In genomic region chr22:41660416-41660815, GRCh38 we compare ENCODE assay signal across 17 cellular contexts. TPM values are rescaled to one million over a fixed set of nuclear protein-coding genes. Genes with fewer than 3 reads are reported as not detected.
DNase-seq lines count a peak whose midpoint lies in the region; ATAC-seq and TF ChIP-seq lines count a peak whose summit lies in the region.
"Had no signal": no experiment of that assay in that cellular context is flagged by ENCODE, and none has a peak within 500 bp of the region (broad histone marks: within the 10 kb centered on the region; RNA-seq: fewer than 3 reads in every experiment).

No MANE protein-coding gene starts in this region.

- TF ChIP-seq CTCF in left ventricle myocardium inferior (IDR thresholded peaks at IDR 0.05; ENCODE audit: borderline replicate concordance) = no peak

- H3K4me1 ChIP-seq in left ventricle myocardium inferior = peaks cover 29% of the 10 kb centered on the region
- H3K4me1 ChIP-seq: upper lobe of left lung had no signal

- intact Hi-C loops in Right ventricle myocardium inferior (cut with DNase I) = no loop called here
- intact Hi-C loops in cardiac septum (cut with DNase I) = no loop called here
- intact Hi-C loops in activated T-helper 1 cell treated with anti-CD3 and anti-CD28 coated beads, Interleukin-12 subunit alpha, Interleukin-12 subunit beta, Interleukin-2, Interleukin-4 antibody, amounts not matched to agents 30 ng/mL and 10 ng/mL and 1 ng/mL, durations not matched to agents 14 hours and 24 hours and 36 hours (cut with micrococcal nuclease) = no loop called here
- intact Hi-C loops in left ventricle myocardium inferior (cut with micrococcal nuclease) = no loop called here

- peak overlapping the region; percentile 88 for H3K27ac ChIP-seq in left ventricle myocardium inferior (replicated peaks)
- H3K27ac ChIP-seq: neutrophil, upper lobe of left lung had no signal

- no peak for DNase-seq in Right ventricle myocardium inferior (ENCODE audit: missing footprints)
- no peak for DNase-seq in cardiac septum (ENCODE audit: low spot score)
- no peak for DNase-seq in activated T-helper 1 cell treated with anti-CD3 and anti-CD28 coated beads, Interleukin-12 subunit alpha, Interleukin-12 subunit beta, Interleukin-2, Interleukin-4 antibody, amounts not matched to agents 30 ng/mL and 10 ng/mL and 1 ng/mL, durations not matched to agents 14 hours and 24 hours and 36 hours (ENCODE audit: low spot score)
- DNase-seq in left ventricle myocardium inferior = peak; percentile 49
- no peak for DNase-seq in MG63
- no peak for DNase-seq in NCI-H2171 (lab: John Stamatoyannopoulos, UW)
- DNase-seq in HT-29 (ENCODE audit: low spot score) = no peak
- DNase-seq: activated CD4-positive, alpha-beta T cell treated with anti-CD3 and anti-CD28 coated beads, Interleukin-2, amount 50 U/mL, for 1 hour; activated gamma-delta T cell; caudate nucleus; DMS53; NCI-H1048; NCI-H345; upper lobe of left lung had no signal

- no peaks in the 10 kb centered on the region for H3K9me3 Mint-ChIP-seq in activated T-helper 1 cell treated with anti-CD3 and anti-CD28 coated beads, Interleukin-12 subunit alpha, Interleukin-12 subunit beta, Interleukin-2, Interleukin-4 antibody, amounts not matched to agents 30 ng/mL and 10 ng/mL and 1 ng/mL, durations not matched to agents 14 hours and 24 hours and 36 hours
- H3K9me3 Mint-ChIP-seq: GM23338 had no signal

- H3K27me3 ChIP-seq in left ventricle myocardium inferior (ENCODE audit: low read depth) = no peaks in the 10 kb centered on the region
- H3K27me3 ChIP-seq in MG63 = no peaks in the 10 kb centered on the region
- H3K27me3 ChIP-seq: neutrophil, upper lobe of left lung had no signal

- no peak overlapping the region for H3K4me3 Mint-ChIP-seq in activated T-helper 1 cell treated with anti-CD3 and anti-CD28 coated beads, Interleukin-12 subunit alpha, Interleukin-12 subunit beta, Interleukin-2, Interleukin-4 antibody, amounts not matched to agents 30 ng/mL and 10 ng/mL and 1 ng/mL, durations not matched to agents 14 hours and 24 hours and 36 hours
- H3K4me3 Mint-ChIP-seq: GM23338 had no signal

- H3K9me3 ChIP-seq in left ventricle myocardium inferior (replicated peaks) (no peaks in the 10 kb centered on the region), MG63 (no peaks in the 10 kb centered on the region)
- H3K9me3 ChIP-seq: neutrophil, upper lobe of left lung had no signal

- ATAC-seq in Right ventricle myocardium inferior = peak; percentile 92
- no peak for ATAC-seq in GM18868 (IDR thresholded peaks at IDR 0.05; ENCODE audit: unreplicated experiment)
- ATAC-seq: GM23338 had no signal

- H3K4me1 Mint-ChIP-seq in activated T-helper 1 cell treated with anti-CD3 and anti-CD28 coated beads, Interleukin-12 subunit alpha, Interleukin-12 subunit beta, Interleukin-2, Interleukin-4 antibody, amounts not matched to agents 30 ng/mL and 10 ng/mL and 1 ng/mL, durations not matched to agents 14 hours and 24 hours and 36 hours (ENCODE audit: low read depth) = no peaks in the 10 kb centered on the region
- H3K4me1 Mint-ChIP-seq: GM23338 had no signal

- peaks cover 43% of the 10 kb centered on the region for H3K36me3 Mint-ChIP-seq in activated T-helper 1 cell treated with anti-CD3 and anti-CD28 coated beads, Interleukin-12 subunit alpha, Interleukin-12 subunit beta, Interleukin-2, Interleukin-4 antibody, amounts not matched to agents 30 ng/mL and 10 ng/mL and 1 ng/mL, durations not matched to agents 14 hours and 24 hours and 36 hours (ENCODE audit: low read depth)

- H3K36me3 ChIP-seq in left ventricle myocardium inferior = peaks cover 100% of the 10 kb centered on the region
- peaks cover 92% of the 10 kb centered on the region for H3K36me3 ChIP-seq in MG63

- H3K27me3 Mint-ChIP-seq in activated T-helper 1 cell treated with anti-CD3 and anti-CD28 coated beads, Interleukin-12 subunit alpha, Interleukin-12 subunit beta, Interleukin-2, Interleukin-4 antibody, amounts not matched to agents 30 ng/mL and 10 ng/mL and 1 ng/mL, durations not matched to agents 14 hours and 24 hours and 36 hours (ENCODE audit: insufficient read depth) = no peaks in the 10 kb centered on the region

- H3K4me3 ChIP-seq in left ventricle myocardium inferior (no peak overlapping the region), MG63 (no peak overlapping the region)
- H3K4me3 ChIP-seq: GM23338, upper lobe of left lung had no signal

- H3K27ac Mint-ChIP-seq in activated T-helper 1 cell treated with anti-CD3 and anti-CD28 coated beads, Interleukin-12 subunit alpha, Interleukin-12 subunit beta, Interleukin-2, Interleukin-4 antibody, amounts not matched to agents 30 ng/mL and 10 ng/mL and 1 ng/mL, durations not matched to agents 14 hours and 24 hours and 36 hours = peak overlapping the region; percentile 67
- H3K27ac Mint-ChIP-seq: GM23338 had no signal

RNA-seq across cellular contexts. Expression of gene SNU13, which starts 28.3 kb away (rescaled TPM):
- total RNA-seq in Right ventricle myocardium inferior (216 TPM), cardiac septum (149 TPM), left ventricle myocardium inferior (197 TPM)
- total RNA-seq in activated T-helper 1 cell treated with anti-CD3 and anti-CD28 coated beads, Interleukin-12 subunit alpha, Interleukin-12 subunit beta, Interleukin-2, Interleukin-4 antibody, amounts not matched to agents 30 ng/mL and 10 ng/mL and 1 ng/mL, durations not matched to agents 14 hours and 24 hours and 36 hours = 337 and 339 TPM in 2 replicates
- 169 and 206 TPM in 2 replicates for total RNA-seq in MG63 (2014; rRNA removed; shearing (Covaris generic); ENCODE audit: low replicate concordance)
- total RNA-seq in HT-29 (2014; rRNA removed; shearing (Covaris generic)) = 104 and 118 TPM in 2 replicates

RNA-seq across cellular contexts. Expression of gene MEI1, which starts 38.9 kb away (rescaled TPM):
- total RNA-seq in Right ventricle myocardium inferior (0.41 TPM), cardiac septum (0.40 TPM), left ventricle myocardium inferior (0.74 TPM)
- 22.3 TPM in 2 replicates for total RNA-seq in activated T-helper 1 cell treated with anti-CD3 and anti-CD28 coated beads, Interleukin-12 subunit alpha, Interleukin-12 subunit beta, Interleukin-2, Interleukin-4 antibody, amounts not matched to agents 30 ng/mL and 10 ng/mL and 1 ng/mL, durations not matched to agents 14 hours and 24 hours and 36 hours
- not detected in 2 replicates for total RNA-seq in MG63 (2014; rRNA removed; shearing (Covaris generic); ENCODE audit: low replicate concordance)
- not detected in 2 replicates for total RNA-seq in HT-29 (2014; rRNA removed; shearing (Covaris generic))

RNA-seq across cellular contexts. Expression of gene XRCC6, which starts 39.3 kb away (rescaled TPM):
- total RNA-seq in Right ventricle myocardium inferior (172 TPM), cardiac septum (155 TPM), left ventricle myocardium inferior (155 TPM)
- total RNA-seq in activated T-helper 1 cell treated with anti-CD3 and anti-CD28 coated beads, Interleukin-12 subunit alpha, Interleukin-12 subunit beta, Interleukin-2, Interleukin-4 antibody, amounts not matched to agents 30 ng/mL and 10 ng/mL and 1 ng/mL, durations not matched to agents 14 hours and 24 hours and 36 hours = 367 and 368 TPM in 2 replicates
- total RNA-seq in MG63 (2014; rRNA removed; shearing (Covaris generic); ENCODE audit: low replicate concordance) = 560 and 634 TPM in 2 replicates
- 212 and 262 TPM in 2 replicates for total RNA-seq in HT-29 (2014; rRNA removed; shearing (Covaris generic))

RNA-seq across cellular contexts. Expression of gene DESI1, which starts 39.6 kb away (rescaled TPM):
- total RNA-seq in Right ventricle myocardium inferior = 41.6 TPM
- total RNA-seq in cardiac septum = 30.6 TPM
- total RNA-seq in activated T-helper 1 cell treated with anti-CD3 and anti-CD28 coated beads, Interleukin-12 subunit alpha, Interleukin-12 subunit beta, Interleukin-2, Interleukin-4 antibody, amounts not matched to agents 30 ng/mL and 10 ng/mL and 1 ng/mL, durations not matched to agents 14 hours and 24 hours and 36 hours = 84.8 and 86.4 TPM in 2 replicates
- 46.2 TPM for total RNA-seq in left ventricle myocardium inferior
- total RNA-seq in MG63 (2014; rRNA removed; shearing (Covaris generic); ENCODE audit: low replicate concordance) = 14.4 and 27.6 TPM in 2 replicates
- 19.5 and 20.9 TPM in 2 replicates for total RNA-seq in HT-29 (2014; rRNA removed; shearing (Covaris generic))

Comparison
In these comparisons a context has a peak if more than half of its experiments do, and no peak if none do; other contexts are left out.
1. RNA of gene MEI1, which starts 38.9 kb away (total RNA-seq): 22.3 TPM in activated T-helper 1 cell treated with anti-CD3 and anti-CD28 coated beads, Interleukin-12 subunit alpha, Interleukin-12 subunit beta, Interleukin-2, Interleukin-4 antibody, amounts not matched to agents 30 ng/mL and 10 ng/mL and 1 ng/mL, durations not matched to agents 14 hours and 24 hours and 36 hours; 0.74 TPM in left ventricle myocardium inferior (single experiment), 0.41 TPM in Right ventricle myocardium inferior (single experiment), 0.40 TPM in cardiac septum (single experiment), not detected in MG63 and not detected in HT-29; every median in the first group is over 10 times any median in the second.